ENCODE assay signal across 26 cellular contexts in the genomic region with DNA sequence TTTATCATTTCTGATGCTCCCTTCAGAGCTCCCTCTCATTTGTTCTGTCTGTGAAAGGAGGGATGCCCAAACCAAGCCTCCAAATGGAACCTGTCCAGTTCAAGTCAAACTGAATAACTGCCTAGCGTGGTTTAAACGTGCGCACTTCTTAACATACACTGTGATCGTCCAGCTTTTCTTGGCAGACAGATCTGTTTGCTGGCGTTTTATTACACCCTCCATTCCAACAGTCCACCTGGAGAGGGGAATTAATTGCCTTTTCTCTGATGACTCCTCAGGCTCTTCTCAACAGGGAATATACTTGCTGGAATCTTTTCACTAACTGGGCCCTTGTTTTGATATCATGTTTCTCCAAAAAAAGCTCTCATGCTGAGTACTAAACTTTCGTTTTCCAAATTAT.
"Had no signal": no experiment of that assay in that cellular context is flagged by ENCODE, and none has a peak within 500 bp of the region (broad histone marks: within the 10 kb centered on the region; RNA-seq: fewer than 3 reads in every experiment).

No MANE protein-coding gene starts in this region.

- DNase-seq: activated CD4-positive, alpha-beta T cell treated with anti-CD3 and anti-CD28 coated beads for 36 hours; activated CD4-positive, alpha-beta T cell treated with anti-CD3 and anti-CD28 coated beads, Interleukin-2, amount 50 U/mL, for 4 hours; activated CD4-positive, CD25-positive, alpha-beta regulatory T cell; activated CD8-positive, alpha-beta memory T cell treated with anti-CD3 and anti-CD28 coated beads for 24 hours; activated effector memory CD4-positive, alpha-beta T cell treated with Interleukin-2 at 50 U/mL for 16 hours; activated naive CD4-positive, alpha-beta T cell treated with Interleukin-2 at 50 U/mL for 16 hours; aorta; brain microvascular endothelial cell; endodermal cell; foreskin fibroblast; heart right ventricle; mammary epithelial cell; nucleus accumbens; psoas muscle; sigmoid colon; stimulated activated CD4-positive, alpha-beta T cell treated with anti-CD3 and anti-CD28 coated beads, Interleukin-1b, Interleukin-23, amount 100 ng/mL, for 48 hours; stimulated activated CD4-positive, alpha-beta T cell treated with anti-CD3 and anti-CD28 coated beads, Interleukin-4, amount 100 ng/mL, for 4 hours; stimulated activated CD8-positive, alpha-beta memory T cell treated with anti-CD3 and anti-CD28 coated beads, Interleukin-4, amount 100 ng/mL, for 48 hours; stimulated activated naive CD8-positive, alpha-beta T cell treated with anti-CD3 and anti-CD28 coated beads, Interleukin-15, amount 100 ng/mL, for 72 hours; tibial artery had no signal

- H3K4me1 Mint-ChIP-seq: activated CD4-positive, alpha-beta T cell treated with anti-CD3 and anti-CD28 coated beads for 36 hours; stimulated activated memory B cell treated with anti-CD40 and anti-IgM and Interleukin-4, amounts not matched to agents 10 μg/mL and 1 μg/mL and 100 μg/mL, for 72 hours; stimulated activated naive CD8-positive, alpha-beta T cell treated with anti-CD3 and anti-CD28 coated beads, Interleukin-15, amount 100 ng/mL, for 72 hours had no signal

- H3K79me2 ChIP-seq: parathyroid adenoma had no signal

- H3K27ac Mint-ChIP-seq: activated CD4-positive, alpha-beta T cell treated with anti-CD3 and anti-CD28 coated beads for 36 hours; activated naive CD8-positive, alpha-beta T cell; endodermal cell; stimulated activated memory B cell treated with anti-CD40 and anti-IgM and Interleukin-4, amounts not matched to agents 10 μg/mL and 1 μg/mL and 100 μg/mL, for 72 hours had no signal

- H3K4me1 ChIP-seq: heart right ventricle, parathyroid adenoma, psoas muscle, sigmoid colon, tibial artery had no signal

- H3K4me3 Mint-ChIP-seq: activated CD4-positive, alpha-beta T cell treated with anti-CD3 and anti-CD28 coated beads for 36 hours; activated naive CD8-positive, alpha-beta T cell; endodermal cell; nephron; stimulated activated memory B cell treated with anti-CD40 and anti-IgM and Interleukin-4, amounts not matched to agents 10 μg/mL and 1 μg/mL and 100 μg/mL, for 72 hours; stimulated activated naive CD8-positive, alpha-beta T cell treated with anti-CD3 and anti-CD28 coated beads, Interleukin-15, amount 100 ng/mL, for 72 hours had no signal

- H3K27me3 ChIP-seq: brain microvascular endothelial cell, sigmoid colon, tibial artery had no signal

- H3K27ac ChIP-seq: brain microvascular endothelial cell, heart right ventricle, parathyroid adenoma, psoas muscle, sigmoid colon, tibial artery had no signal

- H3K36me3 Mint-ChIP-seq: activated naive CD8-positive, alpha-beta T cell; stimulated activated memory B cell treated with anti-CD40 and anti-IgM and Interleukin-4, amounts not matched to agents 10 μg/mL and 1 μg/mL and 100 μg/mL, for 72 hours had no signal

- H3K4me3 ChIP-seq: heart right ventricle, psoas muscle, sigmoid colon, smooth muscle cell, tibial artery had no signal

- ATAC-seq: activated CD4-positive, alpha-beta T cell treated with anti-CD3 and anti-CD28 coated beads for 36 hours; esophagus mucosa; heart right ventricle; psoas muscle; stimulated activated memory B cell treated with anti-CD40 and anti-IgM and Interleukin-4, amounts not matched to agents 10 μg/mL and 1 μg/mL and 100 μg/mL, for 72 hours; stimulated activated naive CD8-positive, alpha-beta T cell treated with anti-CD3 and anti-CD28 coated beads, Interleukin-15, amount 100 ng/mL, for 72 hours had no signal

- H3K4me2 ChIP-seq: smooth muscle cell had no signal

- H3K36me3 ChIP-seq: brain microvascular endothelial cell, heart right ventricle, sigmoid colon, tibial artery had no signal

- H3K9me3 ChIP-seq: heart right ventricle, psoas muscle, sigmoid colon, tibial artery had no signal

- H3K9ac ChIP-seq: parathyroid adenoma had no signal

- H2AFZ ChIP-seq: parathyroid adenoma had no signal

- H3K9me3 Mint-ChIP-seq: endodermal cell; nephron; stimulated activated memory B cell treated with anti-CD40 and anti-IgM and Interleukin-4, amounts not matched to agents 10 μg/mL and 1 μg/mL and 100 μg/mL, for 72 hours; stimulated activated naive CD8-positive, alpha-beta T cell treated with anti-CD3 and anti-CD28 coated beads, Interleukin-15, amount 100 ng/mL, for 72 hours had no signal

- H3K27me3 Mint-ChIP-seq: activated naive CD8-positive, alpha-beta T cell; stimulated activated memory B cell treated with anti-CD40 and anti-IgM and Interleukin-4, amounts not matched to agents 10 μg/mL and 1 μg/mL and 100 μg/mL, for 72 hours had no signal
